1 cellular context compared by ENCODE assay signal in the genomic region with DNA sequence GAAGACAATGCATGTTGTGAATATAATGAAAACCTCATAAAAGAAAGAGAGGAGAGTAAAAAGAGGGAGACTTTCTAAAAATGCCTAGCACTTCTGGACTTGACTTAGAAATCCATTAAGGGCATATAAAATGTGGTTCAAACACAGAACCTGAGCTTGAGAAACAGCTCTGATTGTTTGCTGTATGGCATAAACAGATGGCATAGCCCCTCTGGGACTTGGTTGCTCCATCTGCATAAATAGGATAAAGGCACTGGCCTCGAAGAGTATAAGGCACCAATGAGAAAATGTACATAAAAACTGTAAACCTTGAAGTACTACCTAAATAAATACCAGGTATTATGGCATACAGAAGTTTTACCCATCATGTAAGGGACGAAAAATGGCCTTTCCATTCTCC.
TF ChIP-seq lines count a peak whose summit lies in the region.

No MANE protein-coding gene starts in this region.

TF ChIP-seq in HepG2, 621 proteins besides CTCF, POLR2A, EP300 and RAD21:
- no peak for TF ChIP-seq MYC (CRISPR knock-in tag; IDR thresholded peaks at IDR 0.05; ENCODE audit: borderline replicate concordance)
- no peak for TF ChIP-seq ZNF274 (CRISPR knock-in tag; IDR thresholded peaks at IDR 0.05)
- no peak for TF ChIP-seq ZNF292 (CRISPR knock-in tag; IDR thresholded peaks at IDR 0.05; ENCODE audit: borderline replicate concordance, low read depth)
- no peak for TF ChIP-seq ZFP36L2 (CRISPR knock-in tag; IDR thresholded peaks at IDR 0.05)
